ENCODE assay signal across 18 cellular contexts in the genomic region with DNA sequence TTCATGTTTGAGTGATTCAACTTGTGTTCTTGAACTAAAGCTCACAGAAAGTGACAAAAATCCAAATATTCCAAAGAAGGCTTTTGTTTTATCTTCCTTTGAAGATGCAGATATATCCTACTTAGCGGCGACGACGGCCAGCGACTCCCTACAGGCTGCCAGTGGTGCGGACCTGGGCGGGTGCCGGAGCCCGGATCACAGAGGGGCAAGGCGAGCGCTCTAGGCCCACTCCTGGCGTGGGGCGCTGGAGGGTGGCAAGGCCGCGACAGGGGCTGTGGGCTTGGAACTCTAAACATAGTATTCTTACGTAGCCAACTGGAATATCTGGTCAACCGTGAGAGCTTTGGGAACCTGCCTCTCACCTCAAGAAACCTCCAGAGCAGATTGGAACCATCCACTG. TPM values are rescaled to one million over a fixed set of nuclear protein-coding genes. Genes with fewer than 3 reads are reported as not detected.
DNase-seq lines count a peak whose midpoint lies in the region; ATAC-seq and TF ChIP-seq lines count a peak whose summit lies in the region.
"Had no signal": no experiment of that assay in that cellular context is flagged by ENCODE, and none has a peak within 500 bp of the region (broad histone marks: within the 10 kb centered on the region; RNA-seq: fewer than 3 reads in every experiment).

No MANE protein-coding gene starts in this region.

- no peak for DNase-seq in activated CD4-positive, alpha-beta T cell treated with anti-CD3 and anti-CD28 coated beads for 36 hours
- no peak for DNase-seq in activated CD4-positive, alpha-beta T cell treated with anti-CD3 and anti-CD28 coated beads for 4 hours
- DNase-seq in Peyer's patch (no peak), brain microvascular endothelial cell (no peak)
- no peak for DNase-seq in effector memory CD8-positive, alpha-beta T cell
- DNase-seq in stimulated activated CD4-positive, alpha-beta T cell treated with anti-CD3 and anti-CD28 coated beads, Interleukin-4, amount 100 ng/mL, for 24 hours: no peak
- DNase-seq: activated CD4-positive, CD25-positive, alpha-beta regulatory T cell treated with anti-CD3 and anti-CD28 coated beads, Interleukin-2, amount 50 U/mL, for 72 hours; activated gamma-delta T cell; NCI-H1930; NCI-H510A; PC-9; stimulated activated CD4-positive, alpha-beta T cell treated with anti-CD3 and anti-CD28 coated beads, Interleukin-12 subunit alpha, Interleukin-12 subunit beta, amount 100 ng/mL, for 4 hours had no signal

- CTCF ChIA-PET in activated CD4-positive, alpha-beta T cell treated with anti-CD3 and anti-CD28 coated beads for 36 hours (lab: Charles Lee): interaction anchor here (1.0 to 3.1 kb wide), 5 partner anchors 9 to 243 kb away, joined by 3 to 25 read pairs (median 4); a partner anchor contains a TSS

- H3K4me3 ChIP-seq in Peyer's patch: peak overlapping the region in 1 of 4 donors; percentile 50
- H3K4me3 ChIP-seq in skin epidermis: peak overlapping the region in 1 of 7 experiments; percentile 45
- H3K4me3 ChIP-seq in brain microvascular endothelial cell (ENCODE audit: low read depth, low read length): no peak overlapping the region
- H3K4me3 ChIP-seq: PC-9 had no signal

- H3K4me1 ChIP-seq in Peyer's patch: no peaks in the 10 kb centered on the region
- H3K4me1 ChIP-seq: tibial nerve had no signal

- no peak for ATAC-seq in activated CD4-positive, alpha-beta T cell treated with anti-CD3 and anti-CD28 coated beads for 36 hours
- no peak for ATAC-seq in effector memory CD8-positive, alpha-beta T cell (replicated peaks)
- no peak for ATAC-seq in HG03175 (IDR thresholded peaks at IDR 0.05; ENCODE audit: unreplicated experiment)

- peak overlapping the region; percentile 96 for H3K4me3 Mint-ChIP-seq in activated CD4-positive, alpha-beta T cell treated with anti-CD3 and anti-CD28 coated beads for 36 hours
- peak overlapping the region; percentile 98 for H3K4me3 Mint-ChIP-seq in effector memory CD8-positive, alpha-beta T cell
- H3K4me3 Mint-ChIP-seq: mesothelial cell of epicardium had no signal

- no peaks in the 10 kb centered on the region for H3K36me3 ChIP-seq in Peyer's patch
- H3K36me3 ChIP-seq in brain microvascular endothelial cell (replicated peaks): no peaks in the 10 kb centered on the region
- H3K36me3 ChIP-seq: tibial nerve had no signal

- H3K9me3 ChIP-seq in Peyer's patch: no peaks in the 10 kb centered on the region
- H3K9me3 ChIP-seq: tibial nerve had no signal

- peaks cover 14% of the 10 kb centered on the region for H3K9me3 Mint-ChIP-seq in activated CD4-positive, alpha-beta T cell treated with anti-CD3 and anti-CD28 coated beads for 36 hours (ENCODE audit: low read depth)
- peaks cover 5 to 11% of the 10 kb centered on the region in 2 donors for H3K9me3 Mint-ChIP-seq in effector memory CD8-positive, alpha-beta T cell
- H3K9me3 Mint-ChIP-seq: mesothelial cell of epicardium had no signal

- peaks cover 58% of the 10 kb centered on the region for H3K4me1 Mint-ChIP-seq in activated CD4-positive, alpha-beta T cell treated with anti-CD3 and anti-CD28 coated beads for 36 hours
- H3K4me1 Mint-ChIP-seq in effector memory CD8-positive, alpha-beta T cell (ENCODE audit: low read depth in 2 of 2): peaks cover 37 to 54% of the 10 kb centered on the region in 2 donors
- H3K4me1 Mint-ChIP-seq: mesothelial cell of epicardium had no signal

- in situ Hi-C loops in brain microvascular endothelial cell (cut with HindIII; ENCODE audit: low pct_ligation_motif_present, low sequenced_read_pairs): no loop called here

- peak overlapping the region; percentile 62 to 86 (median 76) for H3K27ac ChIP-seq in Peyer's patch
- H3K27ac ChIP-seq in skin epidermis: peak overlapping the region in 18 of 21 experiments; percentile 52 to 95 (median 78)
- no peak overlapping the region for H3K27ac ChIP-seq in brain microvascular endothelial cell
- H3K27ac ChIP-seq: PC-9 had no signal

- intact Hi-C loops in activated CD4-positive, alpha-beta T cell treated with anti-CD3 and anti-CD28 coated beads for 36 hours (cut with DNase I, micrococcal nuclease): loop anchor here (2.0 to 10.0 kb wide), 5 partner anchors 55 to 571 kb away; a partner anchor contains a TSS

- peaks cover 14% of the 10 kb centered on the region for H3K36me3 Mint-ChIP-seq in activated CD4-positive, alpha-beta T cell treated with anti-CD3 and anti-CD28 coated beads for 36 hours (ENCODE audit: low read depth)
- peaks cover 27% of the 10 kb centered on the region for H3K36me3 Mint-ChIP-seq in effector memory CD8-positive, alpha-beta T cell (ENCODE audit: insufficient read depth)
- H3K36me3 Mint-ChIP-seq: mesothelial cell of epicardium had no signal

- no peaks in the 10 kb centered on the region for H3K27me3 Mint-ChIP-seq in activated CD4-positive, alpha-beta T cell treated with anti-CD3 and anti-CD28 coated beads for 36 hours
- no peaks in the 10 kb centered on the region for H3K27me3 Mint-ChIP-seq in effector memory CD8-positive, alpha-beta T cell

- H3K27me3 ChIP-seq in Peyer's patch (no peaks in the 10 kb centered on the region), brain microvascular endothelial cell (replicated peaks) (no peaks in the 10 kb centered on the region)
- H3K27me3 ChIP-seq: tibial nerve had no signal

- POLR2A ChIA-PET in activated CD4-positive, alpha-beta T cell treated with anti-CD3 and anti-CD28 coated beads for 36 hours (lab: Charles Lee): interaction anchor here (1.9 kb wide), 1 partner anchor 9 kb away, joined by 13 read pairs; no protein-coding TSS in a partner anchor

- TF ChIP-seq POLR2A in Peyer's patch (IDR thresholded peaks at IDR 0.05): no peak

- no peak for TF ChIP-seq CTCF in Peyer's patch (IDR thresholded peaks at IDR 0.05)
- TF ChIP-seq CTCF in brain microvascular endothelial cell (IDR thresholded peaks at IDR 0.05; ENCODE audit: low read depth, low read length, missing control alignments): no peak

- H3K27ac Mint-ChIP-seq in activated CD4-positive, alpha-beta T cell treated with anti-CD3 and anti-CD28 coated beads for 36 hours: peak overlapping the region; percentile 99
- H3K27ac Mint-ChIP-seq in effector memory CD8-positive, alpha-beta T cell: peak overlapping the region; percentile 91 to 94
- H3K27ac Mint-ChIP-seq: mesothelial cell of epicardium had no signal

RNA-seq across cellular contexts. Expression of a gene that starts 0.9 kb away (rescaled TPM):
- 10 to 100 TPM; 34.5 to 36.9 TPM for total RNA-seq in activated CD4-positive, alpha-beta T cell treated with anti-CD3 and anti-CD28 coated beads for 36 hours
- total RNA-seq in Peyer's patch: 10 to 100 TPM in 1 of 4 donors, 1 to 10 TPM in 3; 4.8 to 16.5 (median 8.5) TPM
- total RNA-seq: A172, mesothelial cell of epicardium, osteocyte, PC-9 had no signal

RNA-seq across cellular contexts. Expression of a gene that starts 53.4 kb away (rescaled TPM):
- 100 to 1,000 TPM; 109 to 135 TPM for total RNA-seq in activated CD4-positive, alpha-beta T cell treated with anti-CD3 and anti-CD28 coated beads for 36 hours
- 10 to 100 TPM in 2 of 4 donors, 1 to 10 TPM in 2; 5.1 to 38.0 (median 14.6) TPM for total RNA-seq in Peyer's patch
- total RNA-seq: A172, mesothelial cell of epicardium, osteocyte, PC-9 had no signal
